1 cellular context compared by ENCODE assay signal in the genomic region with DNA sequence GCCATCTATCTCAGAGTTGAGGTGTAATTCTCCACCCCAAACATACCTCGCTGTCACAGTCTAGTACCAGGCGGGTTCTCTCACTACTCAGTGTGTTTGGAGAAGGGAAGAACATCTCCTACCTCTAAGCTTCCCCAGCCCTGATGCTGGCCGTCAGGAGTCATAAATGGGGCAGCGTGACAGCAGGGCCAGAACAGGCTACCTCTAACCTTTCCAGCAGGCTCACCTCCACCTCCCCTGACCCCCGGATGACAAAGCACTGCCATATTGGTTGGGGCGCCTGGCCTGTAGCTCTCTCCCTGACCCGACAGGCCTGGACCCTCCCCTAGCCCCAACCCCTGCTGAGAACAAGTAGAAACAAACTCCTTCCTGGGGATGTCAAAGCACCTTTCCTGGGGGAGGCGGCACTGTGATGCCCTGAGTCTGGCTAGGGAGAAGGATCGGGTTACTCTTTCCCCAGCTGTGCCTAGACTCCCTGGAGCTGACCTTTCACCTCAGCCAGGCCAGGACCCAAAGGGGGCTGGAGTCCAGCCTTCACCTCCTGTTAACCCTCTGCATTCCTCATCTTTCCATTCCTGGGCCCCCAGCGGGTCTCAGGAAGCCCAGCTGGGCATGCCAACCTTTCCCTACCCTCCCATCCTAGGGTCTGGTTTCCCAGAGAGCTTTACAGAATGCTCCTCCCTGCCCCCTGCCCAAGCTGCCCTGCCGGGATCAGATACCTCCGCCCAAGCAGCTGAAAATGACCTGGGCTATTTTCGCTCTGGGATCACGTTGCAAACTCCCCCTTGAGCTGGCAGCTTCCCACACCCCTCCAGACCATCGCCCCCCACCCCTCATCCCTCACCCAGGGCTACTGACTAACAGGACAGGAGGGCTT.
TF ChIP-seq lines count a peak whose summit lies in the region.

No MANE protein-coding gene starts in this region.

TF ChIP-seq in HepG2, 621 proteins besides CTCF, POLR2A, EP300 and RAD21 (continues in another document):
- TF ChIP-seq EEA1 (CRISPR knock-in tag; IDR thresholded peaks at IDR 0.05; ENCODE audit: borderline replicate concordance) (no peak), NFIB (CRISPR knock-in tag; IDR thresholded peaks at IDR 0.05; ENCODE audit: borderline replicate concordance) (0 out of 2 replicates have a peak, but pooled peaks have one; percentile 58), HNF4G (IDR thresholded peaks at IDR 0.05; ENCODE audit: borderline replicate concordance, low read depth, low read length) (peak; percentile 45; the same call in 1 of the 2 replicates), HNF4G (CRISPR knock-in tag; IDR thresholded peaks at IDR 0.05; ENCODE audit: borderline replicate concordance, low read depth) (no peak), SIX1 (CRISPR knock-in tag; IDR thresholded peaks at IDR 0.05; ENCODE audit: borderline replicate concordance) (peak; percentile 96), PHF5A (CRISPR knock-in tag; IDR thresholded peaks at IDR 0.05; ENCODE audit: low read depth, unreplicated experiment) (peak; percentile 31), ZKSCAN1 (IDR thresholded peaks at IDR 0.05; ENCODE audit: low read length) (no peak), NFE2L1 (CRISPR knock-in tag; IDR thresholded peaks at IDR 0.05; ENCODE audit: borderline replicate concordance) (no peak), NR2F6 (IDR thresholded peaks at IDR 0.05) (peak; percentile 89), NR2F6 (CRISPR knock-in tag; IDR thresholded peaks at IDR 0.05) (peak; percentile 92), RXRB (CRISPR knock-in tag; IDR thresholded peaks at IDR 0.05; ENCODE audit: borderline replicate concordance) (peak; percentile 32; the same call in 1 of the 2 replicates), MTA1 (CRISPR knock-in tag; IDR thresholded peaks at IDR 0.05; ENCODE audit: borderline replicate concordance) (peak; percentile 68; the same call in 1 of the 2 replicates), PPARG (CRISPR knock-in tag; conservative IDR thresholded peaks at IDR 0.05) (peak; percentile 73), SIX4 (CRISPR knock-in tag; IDR thresholded peaks at IDR 0.05) (peak; percentile 90), MYNN (CRISPR knock-in tag; IDR thresholded peaks at IDR 0.05; ENCODE audit: low read depth) (no peak), THAP11 (CRISPR knock-in tag; IDR thresholded peaks at IDR 0.05) (peak; percentile 25; the same call in 1 of the 2 replicates), TEAD3 (CRISPR knock-in tag; optimal IDR thresholded peaks at IDR 0.05; ENCODE audit: borderline replicate concordance) (peak; percentile 23), BRCA1 (CRISPR knock-in tag; IDR thresholded peaks at IDR 0.05) (no peak), ZNF652 (CRISPR knock-in tag; IDR thresholded peaks at IDR 0.05; ENCODE audit: borderline replicate concordance, low read depth) (peak; percentile 92), NR2C2 (CRISPR knock-in tag; IDR thresholded peaks at IDR 0.05; ENCODE audit: borderline replicate concordance) (peak; percentile 90), ZNF678 (CRISPR knock-in tag; IDR thresholded peaks at IDR 0.05) (peak; percentile 35; the same call in 1 of the 2 replicates), GATAD2A (CRISPR knock-in tag; IDR thresholded peaks at IDR 0.05) (peak; percentile 48)
- TF ChIP-seq, protein P1, sequence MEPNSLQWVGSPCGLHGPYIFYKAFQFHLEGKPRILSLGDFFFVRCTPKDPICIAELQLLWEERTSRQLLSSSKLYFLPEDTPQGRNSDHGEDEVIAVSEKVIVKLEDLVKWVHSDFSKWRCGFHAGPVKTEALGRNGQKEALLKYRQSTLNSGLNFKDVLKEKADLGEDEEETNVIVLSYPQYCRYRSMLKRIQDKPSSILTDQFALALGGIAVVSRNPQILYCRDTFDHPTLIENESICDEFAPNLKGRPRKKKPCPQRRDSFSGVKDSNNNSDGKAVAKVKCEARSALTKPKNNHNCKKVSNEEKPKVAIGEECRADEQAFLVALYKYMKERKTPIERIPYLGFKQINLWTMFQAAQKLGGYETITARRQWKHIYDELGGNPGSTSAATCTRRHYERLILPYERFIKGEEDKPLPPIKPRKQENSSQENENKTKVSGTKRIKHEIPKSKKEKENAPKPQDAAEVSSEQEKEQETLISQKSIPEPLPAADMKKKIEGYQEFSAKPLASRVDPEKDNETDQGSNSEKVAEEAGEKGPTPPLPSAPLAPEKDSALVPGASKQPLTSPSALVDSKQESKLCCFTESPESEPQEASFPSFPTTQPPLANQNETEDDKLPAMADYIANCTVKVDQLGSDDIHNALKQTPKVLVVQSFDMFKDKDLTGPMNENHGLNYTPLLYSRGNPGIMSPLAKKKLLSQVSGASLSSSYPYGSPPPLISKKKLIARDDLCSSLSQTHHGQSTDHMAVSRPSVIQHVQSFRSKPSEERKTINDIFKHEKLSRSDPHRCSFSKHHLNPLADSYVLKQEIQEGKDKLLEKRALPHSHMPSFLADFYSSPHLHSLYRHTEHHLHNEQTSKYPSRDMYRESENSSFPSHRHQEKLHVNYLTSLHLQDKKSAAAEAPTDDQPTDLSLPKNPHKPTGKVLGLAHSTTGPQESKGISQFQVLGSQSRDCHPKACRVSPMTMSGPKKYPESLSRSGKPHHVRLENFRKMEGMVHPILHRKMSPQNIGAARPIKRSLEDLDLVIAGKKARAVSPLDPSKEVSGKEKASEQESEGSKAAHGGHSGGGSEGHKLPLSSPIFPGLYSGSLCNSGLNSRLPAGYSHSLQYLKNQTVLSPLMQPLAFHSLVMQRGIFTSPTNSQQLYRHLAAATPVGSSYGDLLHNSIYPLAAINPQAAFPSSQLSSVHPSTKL (CRISPR knock-in tag; IDR thresholded peaks at IDR 0.05), result 0 out of 2 replicates have a peak, but pooled peaks have one; percentile 11
- TF ChIP-seq, protein P2, sequence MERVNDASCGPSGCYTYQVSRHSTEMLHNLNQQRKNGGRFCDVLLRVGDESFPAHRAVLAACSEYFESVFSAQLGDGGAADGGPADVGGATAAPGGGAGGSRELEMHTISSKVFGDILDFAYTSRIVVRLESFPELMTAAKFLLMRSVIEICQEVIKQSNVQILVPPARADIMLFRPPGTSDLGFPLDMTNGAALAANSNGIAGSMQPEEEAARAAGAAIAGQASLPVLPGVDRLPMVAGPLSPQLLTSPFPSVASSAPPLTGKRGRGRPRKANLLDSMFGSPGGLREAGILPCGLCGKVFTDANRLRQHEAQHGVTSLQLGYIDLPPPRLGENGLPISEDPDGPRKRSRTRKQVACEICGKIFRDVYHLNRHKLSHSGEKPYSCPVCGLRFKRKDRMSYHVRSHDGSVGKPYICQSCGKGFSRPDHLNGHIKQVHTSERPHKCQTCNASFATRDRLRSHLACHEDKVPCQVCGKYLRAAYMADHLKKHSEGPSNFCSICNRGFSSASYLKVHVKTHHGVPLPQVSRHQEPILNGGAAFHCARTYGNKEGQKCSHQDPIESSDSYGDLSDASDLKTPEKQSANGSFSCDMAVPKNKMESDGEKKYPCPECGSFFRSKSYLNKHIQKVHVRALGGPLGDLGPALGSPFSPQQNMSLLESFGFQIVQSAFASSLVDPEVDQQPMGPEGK (CRISPR knock-in tag; IDR thresholded peaks at IDR 0.05), result peak; percentile 87
- TF ChIP-seq, protein P3, sequence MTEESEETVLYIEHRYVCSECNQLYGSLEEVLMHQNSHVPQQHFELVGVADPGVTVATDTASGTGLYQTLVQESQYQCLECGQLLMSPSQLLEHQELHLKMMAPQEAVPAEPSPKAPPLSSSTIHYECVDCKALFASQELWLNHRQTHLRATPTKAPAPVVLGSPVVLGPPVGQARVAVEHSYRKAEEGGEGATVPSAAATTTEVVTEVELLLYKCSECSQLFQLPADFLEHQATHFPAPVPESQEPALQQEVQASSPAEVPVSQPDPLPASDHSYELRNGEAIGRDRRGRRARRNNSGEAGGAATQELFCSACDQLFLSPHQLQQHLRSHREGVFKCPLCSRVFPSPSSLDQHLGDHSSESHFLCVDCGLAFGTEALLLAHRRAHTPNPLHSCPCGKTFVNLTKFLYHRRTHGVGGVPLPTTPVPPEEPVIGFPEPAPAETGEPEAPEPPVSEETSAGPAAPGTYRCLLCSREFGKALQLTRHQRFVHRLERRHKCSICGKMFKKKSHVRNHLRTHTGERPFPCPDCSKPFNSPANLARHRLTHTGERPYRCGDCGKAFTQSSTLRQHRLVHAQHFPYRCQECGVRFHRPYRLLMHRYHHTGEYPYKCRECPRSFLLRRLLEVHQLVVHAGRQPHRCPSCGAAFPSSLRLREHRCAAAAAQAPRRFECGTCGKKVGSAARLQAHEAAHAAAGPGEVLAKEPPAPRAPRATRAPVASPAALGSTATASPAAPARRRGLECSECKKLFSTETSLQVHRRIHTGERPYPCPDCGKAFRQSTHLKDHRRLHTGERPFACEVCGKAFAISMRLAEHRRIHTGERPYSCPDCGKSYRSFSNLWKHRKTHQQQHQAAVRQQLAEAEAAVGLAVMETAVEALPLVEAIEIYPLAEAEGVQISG (CRISPR knock-in tag; IDR thresholded peaks at IDR 0.05), result peak; percentile 25; the same call in 1 of the 2 replicates
- TF ChIP-seq, protein P4, sequence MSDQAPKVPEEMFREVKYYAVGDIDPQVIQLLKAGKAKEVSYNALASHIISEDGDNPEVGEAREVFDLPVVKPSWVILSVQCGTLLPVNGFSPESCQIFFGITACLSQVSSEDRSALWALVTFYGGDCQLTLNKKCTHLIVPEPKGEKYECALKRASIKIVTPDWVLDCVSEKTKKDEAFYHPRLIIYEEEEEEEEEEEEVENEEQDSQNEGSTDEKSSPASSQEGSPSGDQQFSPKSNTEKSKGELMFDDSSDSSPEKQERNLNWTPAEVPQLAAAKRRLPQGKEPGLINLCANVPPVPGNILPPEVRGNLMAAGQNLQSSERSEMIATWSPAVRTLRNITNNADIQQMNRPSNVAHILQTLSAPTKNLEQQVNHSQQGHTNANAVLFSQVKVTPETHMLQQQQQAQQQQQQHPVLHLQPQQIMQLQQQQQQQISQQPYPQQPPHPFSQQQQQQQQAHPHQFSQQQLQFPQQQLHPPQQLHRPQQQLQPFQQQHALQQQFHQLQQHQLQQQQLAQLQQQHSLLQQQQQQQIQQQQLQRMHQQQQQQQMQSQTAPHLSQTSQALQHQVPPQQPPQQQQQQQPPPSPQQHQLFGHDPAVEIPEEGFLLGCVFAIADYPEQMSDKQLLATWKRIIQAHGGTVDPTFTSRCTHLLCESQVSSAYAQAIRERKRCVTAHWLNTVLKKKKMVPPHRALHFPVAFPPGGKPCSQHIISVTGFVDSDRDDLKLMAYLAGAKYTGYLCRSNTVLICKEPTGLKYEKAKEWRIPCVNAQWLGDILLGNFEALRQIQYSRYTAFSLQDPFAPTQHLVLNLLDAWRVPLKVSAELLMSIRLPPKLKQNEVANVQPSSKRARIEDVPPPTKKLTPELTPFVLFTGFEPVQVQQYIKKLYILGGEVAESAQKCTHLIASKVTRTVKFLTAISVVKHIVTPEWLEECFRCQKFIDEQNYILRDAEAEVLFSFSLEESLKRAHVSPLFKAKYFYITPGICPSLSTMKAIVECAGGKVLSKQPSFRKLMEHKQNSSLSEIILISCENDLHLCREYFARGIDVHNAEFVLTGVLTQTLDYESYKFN (CRISPR knock-in tag; conservative IDR thresholded peaks at IDR 0.05), result peak; percentile 49
- TF ChIP-seq, protein P5, sequence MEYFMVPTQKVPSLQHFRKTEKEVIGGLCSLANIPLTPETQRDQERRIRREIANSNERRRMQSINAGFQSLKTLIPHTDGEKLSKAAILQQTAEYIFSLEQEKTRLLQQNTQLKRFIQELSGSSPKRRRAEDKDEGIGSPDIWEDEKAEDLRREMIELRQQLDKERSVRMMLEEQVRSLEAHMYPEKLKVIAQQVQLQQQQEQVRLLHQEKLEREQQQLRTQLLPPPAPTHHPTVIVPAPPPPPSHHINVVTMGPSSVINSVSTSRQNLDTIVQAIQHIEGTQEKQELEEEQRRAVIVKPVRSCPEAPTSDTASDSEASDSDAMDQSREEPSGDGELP (IDR thresholded peaks at IDR 0.05; ENCODE audit: borderline replicate concordance, low read depth), result peak; percentile 76; the same call in 1 of the 2 replicates
- TF ChIP-seq, protein P6, sequence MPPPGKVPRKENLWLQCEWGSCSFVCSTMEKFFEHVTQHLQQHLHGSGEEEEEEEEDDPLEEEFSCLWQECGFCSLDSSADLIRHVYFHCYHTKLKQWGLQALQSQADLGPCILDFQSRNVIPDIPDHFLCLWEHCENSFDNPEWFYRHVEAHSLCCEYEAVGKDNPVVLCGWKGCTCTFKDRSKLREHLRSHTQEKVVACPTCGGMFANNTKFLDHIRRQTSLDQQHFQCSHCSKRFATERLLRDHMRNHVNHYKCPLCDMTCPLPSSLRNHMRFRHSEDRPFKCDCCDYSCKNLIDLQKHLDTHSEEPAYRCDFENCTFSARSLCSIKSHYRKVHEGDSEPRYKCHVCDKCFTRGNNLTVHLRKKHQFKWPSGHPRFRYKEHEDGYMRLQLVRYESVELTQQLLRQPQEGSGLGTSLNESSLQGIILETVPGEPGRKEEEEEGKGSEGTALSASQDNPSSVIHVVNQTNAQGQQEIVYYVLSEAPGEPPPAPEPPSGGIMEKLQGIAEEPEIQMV (CRISPR knock-in tag; IDR thresholded peaks at IDR 0.05; ENCODE audit: low read depth), result no peak
- TF ChIP-seq, protein P7, sequence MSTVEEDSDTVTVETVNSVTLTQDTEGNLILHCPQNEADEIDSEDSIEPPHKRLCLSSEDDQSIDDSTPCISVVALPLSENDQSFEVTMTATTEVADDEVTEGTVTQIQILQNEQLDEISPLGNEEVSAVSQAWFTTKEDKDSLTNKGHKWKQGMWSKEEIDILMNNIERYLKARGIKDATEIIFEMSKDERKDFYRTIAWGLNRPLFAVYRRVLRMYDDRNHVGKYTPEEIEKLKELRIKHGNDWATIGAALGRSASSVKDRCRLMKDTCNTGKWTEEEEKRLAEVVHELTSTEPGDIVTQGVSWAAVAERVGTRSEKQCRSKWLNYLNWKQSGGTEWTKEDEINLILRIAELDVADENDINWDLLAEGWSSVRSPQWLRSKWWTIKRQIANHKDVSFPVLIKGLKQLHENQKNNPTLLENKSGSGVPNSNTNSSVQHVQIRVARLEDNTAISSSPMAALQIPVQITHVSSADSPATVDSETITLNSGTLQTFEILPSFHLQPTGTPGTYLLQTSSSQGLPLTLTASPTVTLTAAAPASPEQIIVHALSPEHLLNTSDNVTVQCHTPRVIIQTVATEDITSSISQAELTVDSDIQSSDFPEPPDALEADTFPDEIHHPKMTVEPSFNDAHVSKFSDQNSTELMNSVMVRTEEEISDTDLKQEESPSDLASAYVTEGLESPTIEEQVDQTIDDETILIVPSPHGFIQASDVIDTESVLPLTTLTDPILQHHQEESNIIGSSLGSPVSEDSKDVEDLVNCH (CRISPR knock-in tag; IDR thresholded peaks at IDR 0.05), result no peak
- TF ChIP-seq, protein P8, sequence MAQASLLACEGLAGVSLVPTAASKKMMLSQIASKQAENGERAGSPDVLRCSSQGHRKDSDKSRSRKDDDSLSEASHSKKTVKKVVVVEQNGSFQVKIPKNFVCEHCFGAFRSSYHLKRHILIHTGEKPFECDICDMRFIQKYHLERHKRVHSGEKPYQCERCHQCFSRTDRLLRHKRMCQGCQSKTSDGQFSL (CRISPR knock-in tag; IDR thresholded peaks at IDR 0.05), result no peak
- TF ChIP-seq, protein P9, sequence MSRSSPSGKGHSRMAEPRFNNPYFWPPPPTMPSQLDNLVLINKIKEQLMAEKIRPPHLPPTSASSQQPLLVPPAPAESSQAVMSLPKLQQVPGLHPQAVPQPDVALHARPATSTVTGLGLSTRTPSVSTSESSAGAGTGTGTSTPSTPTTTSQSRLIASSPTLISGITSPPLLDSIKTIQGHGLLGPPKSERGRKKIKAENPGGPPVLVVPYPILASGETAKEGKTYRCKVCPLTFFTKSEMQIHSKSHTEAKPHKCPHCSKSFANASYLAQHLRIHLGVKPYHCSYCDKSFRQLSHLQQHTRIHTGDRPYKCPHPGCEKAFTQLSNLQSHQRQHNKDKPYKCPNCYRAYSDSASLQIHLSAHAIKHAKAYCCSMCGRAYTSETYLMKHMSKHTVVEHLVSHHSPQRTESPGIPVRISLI (CRISPR knock-in tag; IDR thresholded peaks at IDR 0.05; ENCODE audit: borderline replicate concordance), result no peak
